ENCODE assay signal across 12 cellular contexts in the genomic region with DNA sequence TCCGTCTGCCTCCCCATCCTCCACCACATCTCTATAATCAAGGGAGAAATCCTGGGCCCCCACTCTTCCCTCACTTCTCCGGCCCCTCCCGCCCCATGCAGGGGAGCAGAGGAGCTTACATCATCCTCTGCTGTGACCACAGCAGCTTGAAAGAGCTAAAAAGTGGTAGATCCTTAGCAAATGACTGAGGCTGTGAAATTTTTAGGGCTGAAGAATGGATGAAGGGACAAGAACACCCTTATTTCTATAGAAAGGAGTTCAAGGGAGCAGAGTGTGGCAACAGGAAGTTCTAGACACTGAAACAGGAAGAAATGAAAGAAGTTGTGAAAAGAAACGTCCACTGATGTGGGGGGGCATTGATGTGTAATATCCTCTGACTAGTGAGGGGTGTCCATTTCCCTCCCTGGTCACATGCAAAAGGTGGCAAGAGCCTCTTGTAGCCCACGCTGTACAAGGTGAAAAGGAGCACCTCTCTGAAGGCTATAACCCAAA.
DNase-seq lines count a peak whose midpoint lies in the region; TF ChIP-seq lines count a peak whose summit lies in the region.
"Had no signal": no experiment of that assay in that cellular context is flagged by ENCODE, and none has a peak within 500 bp of the region (broad histone marks: within the 10 kb centered on the region; RNA-seq: fewer than 3 reads in every experiment).

No MANE protein-coding gene starts in this region.

- no peak overlapping the region for H3K4ac ChIP-seq in neuronal stem cell (ENCODE audit: low read length)

- H3K4me1 ChIP-seq in neuronal stem cell (ENCODE audit: control insufficient read depth in 2 of 2, insufficient read depth in 1 of 2, low read depth in 1 of 2, low read length in 2 of 2) (peaks cover 13 to 16% of the 10 kb centered on the region in 2 donors), colonic mucosa (no peaks in the 10 kb centered on the region)

- no peak overlapping the region for H2AK5ac ChIP-seq in neuronal stem cell (ENCODE audit: low read depth, low read length)

- WGBS in neuronal stem cell (ENCODE audit: extremely low coverage in 2 of 2, insufficient read length in 2 of 2, insufficient replicate concordance in 1 of 2), 2 donors = no CpG with 5 or more reads among the region's 5 CpGs

- in situ Hi-C loops in GM13976 (cut with MboI; ENCODE audit: low sequenced_read_pairs, unreplicated experiment) = no loop called here

- H4K91ac ChIP-seq in neuronal stem cell (ENCODE audit: low read depth, low read length, poor library complexity) = no peak overlapping the region

- H3K4me3 ChIP-seq in neuronal stem cell (ENCODE audit: low read length in 2 of 2) (no peak overlapping the region), colonic mucosa (no peak overlapping the region)
- H3K4me3 ChIP-seq: dorsolateral prefrontal cortex had no signal

- H2BK5ac ChIP-seq in neuronal stem cell (ENCODE audit: low read length) = no peak overlapping the region

- peaks cover 10% of the 10 kb centered on the region for H3K4me1 Mint-ChIP-seq in T-helper 1 cell treated with Interleukin-12 subunit alpha and Interleukin-12 subunit beta and Interleukin-4 antibody, amounts not matched to agents 30 μg/mL and 1 μg/mL, for 36 hours (ENCODE audit: low read depth)

- no peak overlapping the region for H2BK15ac ChIP-seq in neuronal stem cell (ENCODE audit: low read length)

- no peaks in the 10 kb centered on the region for H3K36me3 ChIP-seq in neuronal stem cell (replicated peaks in 1 of 2; ENCODE audit: control insufficient read depth in 2 of 2, insufficient read depth in 2 of 2, low read length in 2 of 2)
- H3K36me3 ChIP-seq in colonic mucosa = no peaks in the 10 kb centered on the region

- peak overlapping the region; percentile 79 for H2AFZ ChIP-seq in neuronal stem cell (ENCODE audit: low read length)

- TF ChIP-seq CTCF in GM13976 (IDR thresholded peaks at IDR 0.05; ENCODE audit: borderline replicate concordance, control extremely low read depth, extremely low read depth, insufficient read depth, missing control alignments) = no peak
- TF ChIP-seq CTCF in colonic mucosa (IDR thresholded peaks at IDR 0.05) = no peak

- H3K27me3 ChIP-seq in neuronal stem cell (ENCODE audit: control insufficient read depth in 3 of 3, insufficient read depth in 3 of 3, low read depth in 1 of 3, low read length in 3 of 3) = no peaks in the 10 kb centered on the region
- H3K27me3 ChIP-seq in colonic mucosa = no peaks in the 10 kb centered on the region

- H3K9me3 ChIP-seq in neuronal stem cell (replicated peaks in 1 of 2; ENCODE audit: control insufficient read depth in 2 of 2, insufficient read depth in 1 of 2, low read depth in 1 of 2, low read length in 2 of 2) = no peaks in the 10 kb centered on the region
- H3K9me3 ChIP-seq in colonic mucosa = no peaks in the 10 kb centered on the region

- no peak overlapping the region for H4K8ac ChIP-seq in neuronal stem cell (ENCODE audit: low read depth, low read length)

- no peak overlapping the region for H3K4me2 ChIP-seq in neuronal stem cell (ENCODE audit: insufficient read depth, low read length, poor library complexity, severe bottlenecking)

- no peaks in the 10 kb centered on the region for H3K79me1 ChIP-seq in neuronal stem cell (ENCODE audit: low read depth, low read length)

- no peak overlapping the region for H2BK120ac ChIP-seq in neuronal stem cell (ENCODE audit: low read depth, low read length)

- intact Hi-C loops in colonic mucosa (cut with DNase I) = no loop called here

- no peak overlapping the region for H3K23ac ChIP-seq in neuronal stem cell (ENCODE audit: low read depth, low read length, poor library complexity)

- no peaks in the 10 kb centered on the region for H3K9me3 Mint-ChIP-seq in T-helper 1 cell treated with Interleukin-12 subunit alpha and Interleukin-12 subunit beta and Interleukin-4 antibody, amounts not matched to agents 30 μg/mL and 1 μg/mL, for 36 hours

- no peak overlapping the region for H3K9ac ChIP-seq in neuronal stem cell (ENCODE audit: low read depth, low read length, poor library complexity)
- no peak overlapping the region for H3K9ac ChIP-seq in colonic mucosa (ENCODE audit: low read depth in 2 of 2, low read length in 2 of 2)

- DNase-seq in T-helper 1 cell (no peak), NAMALWA (ENCODE audit: low spot score) (peak; percentile 10), astrocyte of the hippocampus (ENCODE audit: low read depth, low spot score) (peak; percentile 35), neuronal stem cell (ENCODE audit: low spot score) (no peak), A172 (ENCODE audit: low spot score) (no peak), GM13976 (ENCODE audit: low spot score) (no peak), colonic mucosa (no peak)
- DNase-seq: 8988T, dorsolateral prefrontal cortex, NCI-H1092 treated with DMSO at 0.1 percent for 48 hours had no signal

- H3K27ac Mint-ChIP-seq in T-helper 1 cell treated with Interleukin-12 subunit alpha and Interleukin-12 subunit beta and Interleukin-4 antibody, amounts not matched to agents 30 μg/mL and 1 μg/mL, for 36 hours = peak overlapping the region; percentile 11
- H3K27ac Mint-ChIP-seq: progenitor cell of endocrine pancreas had no signal

- peaks cover 1% of the 10 kb centered on the region for H3K36me3 Mint-ChIP-seq in T-helper 1 cell treated with Interleukin-12 subunit alpha and Interleukin-12 subunit beta and Interleukin-4 antibody, amounts not matched to agents 30 μg/mL and 1 μg/mL, for 36 hours (ENCODE audit: low read depth)

- H2BK12ac ChIP-seq in neuronal stem cell (ENCODE audit: low read length) = no peak overlapping the region

- H3K27me3 Mint-ChIP-seq in T-helper 1 cell treated with Interleukin-12 subunit alpha and Interleukin-12 subunit beta and Interleukin-4 antibody, amounts not matched to agents 30 μg/mL and 1 μg/mL, for 36 hours (ENCODE audit: low read depth) = peaks cover 3% of the 10 kb centered on the region

- no peak overlapping the region for H3K14ac ChIP-seq in neuronal stem cell (ENCODE audit: low read length)

- H3K4me3 Mint-ChIP-seq in T-helper 1 cell treated with Interleukin-12 subunit alpha and Interleukin-12 subunit beta and Interleukin-4 antibody, amounts not matched to agents 30 μg/mL and 1 μg/mL, for 36 hours = no peak overlapping the region

- no peak overlapping the region for H3K18ac ChIP-seq in neuronal stem cell (ENCODE audit: low read length)

- H3K27ac ChIP-seq in neuronal stem cell (replicated peaks; ENCODE audit: low read length) (no peak overlapping the region), colonic mucosa (no peak overlapping the region)

Comparison
In these comparisons a context has a peak if more than half of its experiments do, and no peak if none do; other contexts are left out.
1. DNase-seq: peak in NAMALWA (single experiment) and astrocyte of the hippocampus (single experiment); none in T-helper 1 cell (0 of 5), neuronal stem cell (single experiment), A172 (single experiment), GM13976 (single experiment) and colonic mucosa (single experiment).